36 cellular contexts compared by ENCODE assay signal in the genomic region with DNA sequence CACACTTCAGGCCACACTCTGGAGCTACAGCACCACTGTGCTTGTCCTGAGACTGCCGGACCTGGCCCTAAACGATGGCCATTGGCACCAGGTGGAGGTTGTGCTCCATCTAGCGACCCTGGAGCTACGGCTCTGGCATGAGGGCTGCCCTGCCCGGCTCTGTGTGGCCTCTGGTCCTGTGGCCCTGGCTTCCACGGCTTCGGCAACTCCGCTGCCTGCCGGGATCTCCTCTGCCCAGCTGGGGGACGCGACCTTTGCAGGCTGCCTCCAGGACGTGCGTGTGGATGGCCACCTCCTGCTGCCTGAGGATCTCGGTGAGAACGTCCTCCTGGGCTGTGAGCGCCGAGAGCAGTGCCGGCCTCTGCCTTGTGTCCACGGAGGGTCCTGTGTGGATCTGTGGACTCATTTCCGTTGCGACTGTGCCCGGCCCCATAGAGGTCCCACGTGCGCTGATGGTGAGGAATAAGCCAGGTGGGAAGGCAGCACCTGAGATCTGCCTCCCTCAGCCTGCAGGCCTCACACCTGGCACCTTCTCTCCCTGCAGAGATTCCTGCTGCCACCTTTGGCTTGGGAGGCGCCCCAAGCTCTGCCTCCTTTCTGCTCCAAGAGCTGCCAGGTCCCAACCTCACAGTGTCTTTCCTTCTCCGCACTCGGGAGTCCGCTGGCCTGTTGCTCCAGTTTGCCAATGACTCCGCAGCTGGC. TPM values are rescaled to one million over a fixed set of nuclear protein-coding genes. Genes with fewer than 3 reads are reported as not detected.
"Had no signal": no experiment of that assay in that cellular context is flagged by ENCODE, and none has a peak within 500 bp of the region (broad histone marks: within the 10 kb centered on the region; RNA-seq: fewer than 3 reads in every experiment).

No MANE protein-coding gene starts in this region.

- FAIRE-seq: frontal cortex, urothelium cell line had no signal

- H3K9ac ChIP-seq: neural progenitor cell had no signal

- H2AFZ ChIP-seq: hepatocyte, neural progenitor cell had no signal

- H3K27me3 ChIP-seq: ascending aorta, colonic mucosa had no signal

- H3K79me2 ChIP-seq: hepatocyte had no signal

- H3K4me3 ChIP-seq: adrenal gland, ascending aorta, colonic mucosa, esophagus muscularis mucosa, hepatocyte, left ventricle myocardium inferior, neural progenitor cell, psoas muscle, right atrium auricular region, skin epidermis, suprapubic skin, transverse colon had no signal

- H3K36me3 Mint-ChIP-seq: activated naive CD8-positive, alpha-beta T cell; immature natural killer cell; naive thymus-derived CD8-positive, alpha-beta T cell; stimulated activated effector memory CD8-positive, alpha-beta T cell treated with anti-CD3 and anti-CD28 coated beads, Interleukin-12 subunit alpha, Interleukin-12 subunit beta, amount 100 ng/mL, for 72 hours had no signal

- H3K27ac Mint-ChIP-seq: activated B cell treated with CpG ODN at 0.5 μM for 24 hours; activated CD4-positive, alpha-beta T cell treated with anti-CD3 and anti-CD28 coated beads for 36 hours; activated naive CD8-positive, alpha-beta T cell; activated T-helper 2 cell treated with anti-CD3 and anti-CD28 coated beads, Interferon-gamma antibody, Interleukin-2, Interleukin-4, amounts not matched to agents 10 μg/mL and 5 μg/mL and 100 μg/mL, durations not matched to agents 14 hours and 24 hours and 36 hours; immature natural killer cell; mesothelial cell of epicardium; stimulated activated effector memory CD8-positive, alpha-beta T cell treated with anti-CD3 and anti-CD28 coated beads, Interleukin-12 subunit alpha, Interleukin-12 subunit beta, amount 100 ng/mL, for 72 hours; stimulated activated naive CD8-positive, alpha-beta T cell treated with anti-CD3 and anti-CD28 coated beads, Interleukin-15, amount 100 ng/mL, for 72 hours had no signal

- H3K4me1 ChIP-seq: ascending aorta, psoas muscle had no signal

- H3K9me3 ChIP-seq: adrenal gland, ascending aorta, colonic mucosa, esophagus muscularis mucosa, left ventricle myocardium inferior, psoas muscle, right atrium auricular region, suprapubic skin, transverse colon had no signal

- H3K4me3 Mint-ChIP-seq: activated B cell treated with CpG ODN at 0.5 μM for 24 hours; activated CD4-positive, alpha-beta T cell treated with anti-CD3 and anti-CD28 coated beads for 36 hours; activated naive CD8-positive, alpha-beta T cell; activated T-cell treated with anti-CD3 and anti-CD28 coated beads, Interleukin-2, amount 50 U/mL, for 4 hours; central memory CD8-positive, alpha-beta T cell; immature natural killer cell; mesothelial cell of epicardium; naive thymus-derived CD8-positive, alpha-beta T cell; neural progenitor cell; stimulated activated effector memory CD8-positive, alpha-beta T cell treated with anti-CD3 and anti-CD28 coated beads, Interleukin-12 subunit alpha, Interleukin-12 subunit beta, amount 100 ng/mL, for 72 hours; stimulated activated naive CD8-positive, alpha-beta T cell treated with anti-CD3 and anti-CD28 coated beads, Interleukin-15, amount 100 ng/mL, for 72 hours had no signal

- H3K27ac ChIP-seq: adrenal gland, ascending aorta, brain microvascular endothelial cell, colonic mucosa, esophagus muscularis mucosa, hepatocyte, left ventricle myocardium inferior, neural progenitor cell, psoas muscle, right atrium auricular region, skin epidermis, suprapubic skin, transverse colon had no signal

- H3K4me2 ChIP-seq: hepatocyte, neural progenitor cell had no signal

- H3K36me3 ChIP-seq: adrenal gland, ascending aorta, brain microvascular endothelial cell, colonic mucosa, esophagus muscularis mucosa, left ventricle myocardium inferior, neural progenitor cell, right atrium auricular region, suprapubic skin, transverse colon had no signal

- DNase-seq: activated B cell treated with CpG ODN at 0.5 μM for 24 hours; activated CD4-positive, alpha-beta T cell treated with anti-CD3 and anti-CD28 coated beads for 36 hours; activated CD4-positive, alpha-beta T cell treated with anti-CD3 and anti-CD28 coated beads, Interleukin-2, amount 50 U/mL, for 4 hours; activated CD8-positive, alpha-beta memory T cell treated with anti-CD3 and anti-CD28 coated beads for 24 hours; activated CD8-positive, alpha-beta memory T cell treated with anti-CD3 and anti-CD28 coated beads, Interleukin-2, amount 50 U/mL, for 4 hours; activated naive CD4-positive, alpha-beta T cell; activated T-cell treated with anti-CD3 and anti-CD28 coated beads, Interleukin-2, amount 50 U/mL, for 4 hours; adrenal gland; brain microvascular endothelial cell; colonic mucosa; glutamatergic neuron; immature natural killer cell; kidney glomerular epithelial cell; left ventricle myocardium inferior; naive thymus-derived CD8-positive, alpha-beta T cell; psoas muscle; stimulated activated CD4-positive, alpha-beta T cell treated with anti-CD3 and anti-CD28 coated beads, Interleukin-2, amount 100 ng/mL, for 24 hours; stimulated activated naive CD8-positive, alpha-beta T cell treated with anti-CD3 and anti-CD28 coated beads, Interleukin-15, amount 100 ng/mL, for 72 hours; T1000; transverse colon had no signal

- H3K4me1 Mint-ChIP-seq: immature natural killer cell had no signal

- H3K9me3 Mint-ChIP-seq: activated B cell treated with CpG ODN at 0.5 μM for 24 hours; activated T-cell treated with anti-CD3 and anti-CD28 coated beads, Interleukin-2, amount 50 U/mL, for 4 hours; activated T-helper 2 cell treated with anti-CD3 and anti-CD28 coated beads, Interferon-gamma antibody, Interleukin-2, Interleukin-4, amounts not matched to agents 10 μg/mL and 5 μg/mL and 100 μg/mL, durations not matched to agents 14 hours and 24 hours and 36 hours; central memory CD8-positive, alpha-beta T cell; immature natural killer cell; mesothelial cell of epicardium; naive thymus-derived CD8-positive, alpha-beta T cell; neural progenitor cell; stimulated activated effector memory CD8-positive, alpha-beta T cell treated with anti-CD3 and anti-CD28 coated beads, Interleukin-12 subunit alpha, Interleukin-12 subunit beta, amount 100 ng/mL, for 72 hours; stimulated activated naive CD8-positive, alpha-beta T cell treated with anti-CD3 and anti-CD28 coated beads, Interleukin-15, amount 100 ng/mL, for 72 hours had no signal

RNA-seq across cellular contexts. Expression of gene CRB2, which starts 14.7 kb away (rescaled TPM):
- total RNA-seq: activated CD4-positive, alpha-beta T cell treated with anti-CD3 and anti-CD28 coated beads for 36 hours; activated T-helper 2 cell treated with anti-CD3 and anti-CD28 coated beads, Interferon-gamma antibody, Interleukin-2, Interleukin-4, amounts not matched to agents 10 μg/mL and 5 μg/mL and 100 μg/mL, durations not matched to agents 14 hours and 24 hours and 36 hours; ascending aorta; left ventricle myocardium inferior; lung microvascular endothelial cell; osteocyte; suprapubic skin had no signal
